ENCODE assay signal across 23 cellular contexts in the genomic region with DNA sequence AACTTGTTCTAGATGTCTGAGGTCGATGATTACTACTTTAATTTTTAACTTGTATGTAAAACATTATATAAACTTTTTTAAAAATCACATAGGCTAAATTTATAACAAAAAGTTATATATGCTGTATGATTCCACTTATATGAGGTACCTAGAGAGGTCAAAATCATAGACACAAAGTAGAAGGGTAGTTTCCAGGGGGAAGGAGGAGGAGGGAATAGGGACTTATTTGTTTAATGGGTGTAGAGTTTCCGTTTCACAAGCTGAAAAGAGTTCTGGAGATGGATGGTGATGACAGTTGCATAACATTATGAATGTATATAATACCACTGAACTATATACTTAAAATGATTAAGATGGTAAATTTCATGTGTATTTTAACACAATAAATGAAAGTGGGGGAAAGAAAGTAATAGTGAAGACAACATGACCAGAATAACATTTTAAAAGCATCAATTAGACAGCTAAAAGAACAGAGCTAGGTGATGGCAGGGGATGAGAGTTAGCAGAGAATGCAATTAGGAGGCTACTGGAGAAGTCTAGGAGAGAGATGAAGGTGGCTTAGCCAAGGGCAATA. TPM values are rescaled to one million over a fixed set of nuclear protein-coding genes. Genes with fewer than 3 reads are reported as not detected.
DNase-seq lines count a peak whose midpoint lies in the region; ATAC-seq and TF ChIP-seq lines count a peak whose summit lies in the region.
"Had no signal": no experiment of that assay in that cellular context is flagged by ENCODE, and none has a peak within 500 bp of the region (broad histone marks: within the 10 kb centered on the region; RNA-seq: fewer than 3 reads in every experiment).

No MANE protein-coding gene starts in this region.

- no peak overlapping the region for H3K4me3 ChIP-seq in A673 (ENCODE audit: low read depth, low read length, poor library complexity, severe bottlenecking)
- H3K4me3 ChIP-seq: MG63 had no signal

- intact Hi-C loops in activated CD4-positive, alpha-beta T cell treated with anti-CD3 and anti-CD28 coated beads for 36 hours (cut with DNase I, micrococcal nuclease) = no loop called here
- intact Hi-C loops in A673 (cut with micrococcal nuclease; ENCODE audit: unreplicated experiment) = no loop called here

- peaks cover 8% of the 10 kb centered on the region for H3K4me1 ChIP-seq in A673 (ENCODE audit: insufficient read depth, low read length, poor library complexity, severe bottlenecking)

- no peak for TF ChIP-seq CTCF in A673 (conservative IDR thresholded peaks at IDR 0.05; ENCODE audit: low read depth, low read length)

- POLR2A ChIA-PET in activated CD4-positive, alpha-beta T cell treated with anti-CD3 and anti-CD28 coated beads for 36 hours (lab: Charles Lee) = no interaction called here
- POLR2A ChIA-PET in HEK293T (lab: Yijun Ruan, JAX) = no interaction called here
- POLR2A ChIA-PET in A673 (lab: Charles Lee; ENCODE audit: low non-redundant PET) = no interaction called here

- CTCF ChIA-PET in activated CD4-positive, alpha-beta T cell treated with anti-CD3 and anti-CD28 coated beads for 36 hours (lab: Charles Lee) = interaction anchor here (1.0 kb wide), 1 partner anchor 60 kb away, joined by 3 read pairs; no protein-coding TSS in a partner anchor
- CTCF ChIA-PET in HEK293T (lab: Yijun Ruan, JAX) (no interaction called here), A673 (lab: Charles Lee) (interaction anchor here (0.7 kb wide), 1 partner anchor 13 kb away, joined by 3 read pairs; no protein-coding TSS in a partner anchor)

- no TSS peak for BruUV-seq in A673 (replicated peaks; lab: Mats Ljungman, UMichigan)

- no peak overlapping the region for H3K4me3 Mint-ChIP-seq in activated CD4-positive, alpha-beta T cell treated with anti-CD3 and anti-CD28 coated beads for 36 hours
- H3K4me3 Mint-ChIP-seq: CD8-positive, alpha-beta T cell; T-cell had no signal

- no peak for DNase-seq in activated CD4-positive, alpha-beta T cell treated with anti-CD3 and anti-CD28 coated beads for 36 hours
- no peak for DNase-seq in activated CD4-positive, alpha-beta T cell treated with anti-CD3 and anti-CD28 coated beads for 1 hour
- DNase-seq in HEK293T (ENCODE audit: extremely low spot score) = no peak
- peak; percentile 57 for DNase-seq in NCI-H69 (lab: John Stamatoyannopoulos, UW)
- DNase-seq in left kidney (ENCODE audit: low read depth, low spot score) = peak; percentile 26
- no peak for DNase-seq in A673 (ENCODE audit: low spot score)
- DNase-seq in islet precursor cell = no peak
- DNase-seq: Calu3; CD8-positive, alpha-beta T cell; DMS53; EL; H7; IMR-90; Karpas-422; MG63; NCI-H1092; NCI-H1694 treated with DMSO at 0.1 percent for 48 hours; NCI-H748 treated with DMSO at 0.1 percent for 48 hours; OCI-M1; SHP77 treated with DMSO at 0.1 percent for 48 hours; T-cell had no signal

- H3K27ac ChIP-seq in A673 (ENCODE audit: low read depth, low read length, poor library complexity, severe bottlenecking) = no peak overlapping the region

- no peaks in the 10 kb centered on the region for H3K36me3 ChIP-seq in A673 (ENCODE audit: insufficient read depth, low read length, poor library complexity, severe bottlenecking)

- H3K4me1 Mint-ChIP-seq in activated CD4-positive, alpha-beta T cell treated with anti-CD3 and anti-CD28 coated beads for 36 hours = peaks cover 30% of the 10 kb centered on the region

- ATAC-seq in activated CD4-positive, alpha-beta T cell treated with anti-CD3 and anti-CD28 coated beads for 36 hours = no peak
- ATAC-seq in HG03097 (IDR thresholded peaks at IDR 0.05; ENCODE audit: low FRiP score, unreplicated experiment) = no peak
- ATAC-seq: CD8-positive, alpha-beta T cell; SK-N-SH treated with all-trans-retinoic acid at 6 μM for 48 hours; T-cell had no signal

- peaks cover 21% of the 10 kb centered on the region for H3K36me3 Mint-ChIP-seq in activated CD4-positive, alpha-beta T cell treated with anti-CD3 and anti-CD28 coated beads for 36 hours (ENCODE audit: low read depth)

- no peaks in the 10 kb centered on the region for H3K27me3 ChIP-seq in A673 (replicated peaks; ENCODE audit: insufficient read depth, low read depth, low read length, poor library complexity)
- H3K27me3 ChIP-seq: MG63 had no signal

- H3K27ac Mint-ChIP-seq in activated CD4-positive, alpha-beta T cell treated with anti-CD3 and anti-CD28 coated beads for 36 hours = peak overlapping the region; percentile 21
- H3K27ac Mint-ChIP-seq: CD8-positive, alpha-beta T cell; T-cell had no signal

- no peaks in the 10 kb centered on the region for H3K27me3 Mint-ChIP-seq in activated CD4-positive, alpha-beta T cell treated with anti-CD3 and anti-CD28 coated beads for 36 hours
- H3K27me3 Mint-ChIP-seq: T-cell had no signal

- H3K9me3 Mint-ChIP-seq in activated CD4-positive, alpha-beta T cell treated with anti-CD3 and anti-CD28 coated beads for 36 hours (ENCODE audit: low read depth) = no peaks in the 10 kb centered on the region
- H3K9me3 Mint-ChIP-seq: T-cell had no signal

- H3K9me3 ChIP-seq in A673 (ENCODE audit: low read depth, low read length, poor library complexity, severe bottlenecking) = peaks cover 4% of the 10 kb centered on the region
- H3K9me3 ChIP-seq: MG63 had no signal

TF ChIP-seq in HEK293T, 16 proteins besides CTCF, POLR2A, EP300 and RAD21:
- TF ChIP-seq SP1 (IDR thresholded peaks at IDR 0.05) (no peak), ELF4 (IDR thresholded peaks at IDR 0.05) (no peak), SUZ12 (IDR thresholded peaks at IDR 0.05) (no peak), BHLHE40 (IDR thresholded peaks at IDR 0.05; ENCODE audit: borderline replicate concordance) (no peak), NFRKB (IDR thresholded peaks at IDR 0.05) (no peak)
- TF ChIP-seq, protein P1, sequence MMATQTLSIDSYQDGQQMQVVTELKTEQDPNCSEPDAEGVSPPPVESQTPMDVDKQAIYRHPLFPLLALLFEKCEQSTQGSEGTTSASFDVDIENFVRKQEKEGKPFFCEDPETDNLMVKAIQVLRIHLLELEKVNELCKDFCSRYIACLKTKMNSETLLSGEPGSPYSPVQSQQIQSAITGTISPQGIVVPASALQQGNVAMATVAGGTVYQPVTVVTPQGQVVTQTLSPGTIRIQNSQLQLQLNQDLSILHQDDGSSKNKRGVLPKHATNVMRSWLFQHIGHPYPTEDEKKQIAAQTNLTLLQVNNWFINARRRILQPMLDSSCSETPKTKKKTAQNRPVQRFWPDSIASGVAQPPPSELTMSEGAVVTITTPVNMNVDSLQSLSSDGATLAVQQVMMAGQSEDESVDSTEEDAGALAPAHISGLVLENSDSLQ (IDR thresholded peaks at IDR 0.05) = 0 out of 2 replicates have a peak, but pooled peaks have one; percentile 9
TF ChIP-seq in HEK293T: peak in this region for 1.

RNA-seq across cellular contexts. Expression of a gene that starts 51.2 kb away (rescaled TPM):
- total RNA-seq in activated CD4-positive, alpha-beta T cell treated with anti-CD3 and anti-CD28 coated beads for 36 hours = 10 to 100 TPM; 41.0 to 43.2 TPM
- 35.8 and 41.2 TPM in 2 replicates for total RNA-seq in A673 (2021)

Comparison
In these comparisons a context has a peak if more than half of its experiments do, and no peak if none do; other contexts are left out.
1. DNase-seq: peak in NCI-H69 (single experiment) and left kidney (single experiment); none in activated CD4-positive, alpha-beta T cell treated with anti-CD3 and anti-CD28 coated beads for 36 hours (single experiment), activated CD4-positive, alpha-beta T cell treated with anti-CD3 and anti-CD28 coated beads for 1 hour (single experiment), HEK293T (single experiment), A673 (single experiment) and islet precursor cell (single experiment).